Comparison of ENCODE assay signal across 1 cellular context in the genomic region with DNA sequence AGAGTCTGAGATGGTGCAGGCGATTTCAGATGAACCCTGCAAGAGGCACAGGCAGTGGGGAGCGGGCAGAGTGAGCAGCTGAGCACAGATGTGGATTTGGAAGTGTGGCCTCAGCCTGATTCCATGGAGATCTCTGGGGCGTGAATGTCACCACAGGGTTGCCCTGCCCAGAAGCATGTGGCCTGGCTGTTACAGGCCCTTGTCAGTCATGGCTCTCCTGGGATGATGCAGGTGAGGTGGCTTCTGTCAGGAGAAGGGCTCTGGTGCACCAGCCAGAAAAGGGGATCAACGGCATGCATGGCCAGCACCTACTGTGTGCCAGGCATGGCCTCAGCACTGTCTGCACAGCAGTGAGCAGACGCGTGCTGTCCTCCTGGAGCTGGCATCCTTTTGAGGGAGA.
TF ChIP-seq lines count a peak whose summit lies in the region.

No MANE protein-coding gene starts in this region.

TF ChIP-seq in H1, 55 proteins besides CTCF, POLR2A, EP300 and RAD21:
- TF ChIP-seq PHF8 (conservative IDR thresholded peaks at IDR 0.05; ENCODE audit: low read depth, low read length) (no peak), SRF (IDR thresholded peaks at IDR 0.05; ENCODE audit: low read depth, low read length) (no peak), ASH2L (IDR thresholded peaks at IDR 0.05; ENCODE audit: low read length) (no peak), NANOG (IDR thresholded peaks at IDR 0.05; ENCODE audit: insufficient read depth, low read depth, low read length, poor library complexity, severe bottlenecking) (no peak), SP1 (IDR thresholded peaks at IDR 0.05; ENCODE audit: low read depth, low read length) (no peak), USF2 (IDR thresholded peaks at IDR 0.05; ENCODE audit: low read length) (no peak), CBX5 (IDR thresholded peaks at IDR 0.05; ENCODE audit: low read depth, low read length) (no peak), GTF2F1 (IDR thresholded peaks at IDR 0.05; ENCODE audit: borderline replicate concordance, low read depth, low read length) (no peak), SIX5 (IDR thresholded peaks at IDR 0.05; ENCODE audit: low read depth, low read length) (no peak), GABPA (IDR thresholded peaks at IDR 0.05; ENCODE audit: borderline replicate concordance, insufficient read depth, low read length) (no peak), YY1 (IDR thresholded peaks at IDR 0.05; ENCODE audit: low read depth, low read length) (no peak), POU5F1 (IDR thresholded peaks at IDR 0.05; ENCODE audit: low read depth, low read length) (no peak), TEAD4 (IDR thresholded peaks at IDR 0.05; ENCODE audit: low read depth, low read length) (no peak)
- TF ChIP-seq, protein P1, sequence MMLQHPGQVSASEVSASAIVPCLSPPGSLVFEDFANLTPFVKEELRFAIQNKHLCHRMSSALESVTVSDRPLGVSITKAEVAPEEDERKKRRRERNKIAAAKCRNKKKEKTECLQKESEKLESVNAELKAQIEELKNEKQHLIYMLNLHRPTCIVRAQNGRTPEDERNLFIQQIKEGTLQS (IDR thresholded peaks at IDR 0.05; ENCODE audit: insufficient read depth, low read depth, low read length) = no peak
- TF ChIP-seq, protein P2, sequence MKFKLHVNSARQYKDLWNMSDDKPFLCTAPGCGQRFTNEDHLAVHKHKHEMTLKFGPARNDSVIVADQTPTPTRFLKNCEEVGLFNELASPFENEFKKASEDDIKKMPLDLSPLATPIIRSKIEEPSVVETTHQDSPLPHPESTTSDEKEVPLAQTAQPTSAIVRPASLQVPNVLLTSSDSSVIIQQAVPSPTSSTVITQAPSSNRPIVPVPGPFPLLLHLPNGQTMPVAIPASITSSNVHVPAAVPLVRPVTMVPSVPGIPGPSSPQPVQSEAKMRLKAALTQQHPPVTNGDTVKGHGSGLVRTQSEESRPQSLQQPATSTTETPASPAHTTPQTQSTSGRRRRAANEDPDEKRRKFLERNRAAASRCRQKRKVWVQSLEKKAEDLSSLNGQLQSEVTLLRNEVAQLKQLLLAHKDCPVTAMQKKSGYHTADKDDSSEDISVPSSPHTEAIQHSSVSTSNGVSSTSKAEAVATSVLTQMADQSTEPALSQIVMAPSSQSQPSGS (IDR thresholded peaks at IDR 0.05; ENCODE audit: low read length) = no peak
